In genomic region chr2:127840893-127841292, GRCh38 we compare ENCODE assay signal across 39 cellular contexts.
"Had no signal": no experiment of that assay in that cellular context is flagged by ENCODE, and none has a peak within 500 bp of the region (broad histone marks: within the 10 kb centered on the region; RNA-seq: fewer than 3 reads in every experiment).

No MANE protein-coding gene starts in this region.

- H3K27ac Mint-ChIP-seq: activated naive CD4-positive, alpha-beta T cell treated with anti-CD3 and anti-CD28 coated beads for 36 hours; activated naive CD4-positive, alpha-beta T cell treated with anti-CD3 and anti-CD28 coated beads, Interleukin-2, amount 10 ng/mL, durations not matched to agents 7 days and 5 days; activated naive CD4-positive, alpha-beta T cell treated with anti-CD3 and anti-CD28 coated beads, Interleukin-2, amount 50 U/mL, for 24 hours; activated naive CD4-positive, alpha-beta T cell treated with anti-CD3 and anti-CD28 coated beads, Interleukin-2, amount 50 U/mL, for 72 hours; activated naive CD8-positive, alpha-beta T cell; activated naive CD8-positive, alpha-beta T cell treated with anti-CD3 and anti-CD28 coated beads for 36 hours; activated naive CD8-positive, alpha-beta T cell treated with anti-CD3 and anti-CD28 coated beads, Interleukin-2, amount 10 ng/mL, durations not matched to agents 7 days and 5 days; activated naive CD8-positive, alpha-beta T cell treated with anti-CD3 and anti-CD28 coated beads, Interleukin-2, amount 50 U/mL, for 24 hours; activated T-cell treated with anti-CD3 and anti-CD28 coated beads, Interleukin-2, amount 50 U/mL, for 24 hours; activated T-cell treated with anti-CD3 and anti-CD28 coated beads, Interleukin-2, amount 50 U/mL, for 72 hours; activated T-helper 1 cell treated with anti-CD3 and anti-CD28 coated beads, Interleukin-12 subunit alpha, Interleukin-12 subunit beta, Interleukin-2, Interleukin-4 antibody, amounts not matched to agents 30 ng/mL and 10 ng/mL and 1 ng/mL, durations not matched to agents 14 hours and 24 hours and 36 hours; activated T-helper 17 cell treated with anti-CD3 and anti-CD28 coated beads, Interleukin-2, amount 50 U/mL, for 72 hours; activated T-helper 2 cell treated with anti-CD3 and anti-CD28 coated beads, Interferon-gamma antibody, Interleukin-2, Interleukin-4, amounts not matched to agents 10 μg/mL and 5 μg/mL and 100 μg/mL, durations not matched to agents 14 hours and 24 hours and 36 hours; brain had no signal

- FAIRE-seq: astrocyte, bronchial epithelial cell had no signal

- H3K36me3 ChIP-seq: breast epithelium had no signal

- H3K4me1 ChIP-seq: adrenal gland, ascending aorta, body of pancreas, breast epithelium had no signal

- H3K4me3 ChIP-seq: adrenal gland, ascending aorta, body of pancreas, breast epithelium, cardiac muscle cell had no signal

- H3K4me1 Mint-ChIP-seq: activated naive CD8-positive, alpha-beta T cell treated with anti-CD3 and anti-CD28 coated beads for 36 hours; activated naive CD8-positive, alpha-beta T cell treated with anti-CD3 and anti-CD28 coated beads, Interleukin-2, amount 50 U/mL, for 24 hours; activated T-helper 17 cell treated with anti-CD3 and anti-CD28 coated beads, Interleukin-2, amount 50 U/mL, for 72 hours; brain had no signal

- H3K27ac ChIP-seq: adrenal gland, ascending aorta, body of pancreas, brain microvascular endothelial cell, breast epithelium, cardiac muscle cell had no signal

- H3K9me3 Mint-ChIP-seq: activated naive CD4-positive, alpha-beta T cell treated with anti-CD3 and anti-CD28 coated beads for 36 hours; activated naive CD4-positive, alpha-beta T cell treated with anti-CD3 and anti-CD28 coated beads, Interleukin-2, amount 10 ng/mL, durations not matched to agents 7 days and 5 days; activated naive CD4-positive, alpha-beta T cell treated with anti-CD3 and anti-CD28 coated beads, Interleukin-2, amount 50 U/mL, for 24 hours; activated naive CD4-positive, alpha-beta T cell treated with anti-CD3 and anti-CD28 coated beads, Interleukin-2, amount 50 U/mL, for 72 hours; activated naive CD8-positive, alpha-beta T cell treated with anti-CD3 and anti-CD28 coated beads for 36 hours; activated naive CD8-positive, alpha-beta T cell treated with anti-CD3 and anti-CD28 coated beads, Interleukin-2, amount 10 ng/mL, durations not matched to agents 7 days and 5 days; activated naive CD8-positive, alpha-beta T cell treated with anti-CD3 and anti-CD28 coated beads, Interleukin-2, amount 50 U/mL, for 24 hours; activated T-cell treated with anti-CD3 and anti-CD28 coated beads, Interleukin-2, amount 50 U/mL, for 24 hours; activated T-cell treated with anti-CD3 and anti-CD28 coated beads, Interleukin-2, amount 50 U/mL, for 4 hours; activated T-cell treated with anti-CD3 and anti-CD28 coated beads, Interleukin-2, amount 50 U/mL, for 72 hours; activated T-helper 1 cell treated with anti-CD3 and anti-CD28 coated beads, Interleukin-12 subunit alpha, Interleukin-12 subunit beta, Interleukin-2, Interleukin-4 antibody, amounts not matched to agents 30 ng/mL and 10 ng/mL and 1 ng/mL, durations not matched to agents 14 hours and 24 hours and 36 hours; activated T-helper 17 cell treated with anti-CD3 and anti-CD28 coated beads, Interleukin-2, amount 50 U/mL, for 72 hours; activated T-helper 2 cell treated with anti-CD3 and anti-CD28 coated beads, Interferon-gamma antibody, Interleukin-2, Interleukin-4, amounts not matched to agents 10 μg/mL and 5 μg/mL and 100 μg/mL, durations not matched to agents 14 hours and 24 hours and 36 hours; brain; central memory CD8-positive, alpha-beta T cell had no signal

- H3K9me3 ChIP-seq: adrenal gland, ascending aorta, body of pancreas, breast epithelium had no signal

- H3K4me3 Mint-ChIP-seq: activated naive CD4-positive, alpha-beta T cell treated with anti-CD3 and anti-CD28 coated beads for 36 hours; activated naive CD4-positive, alpha-beta T cell treated with anti-CD3 and anti-CD28 coated beads, Interleukin-2, amount 10 ng/mL, durations not matched to agents 7 days and 5 days; activated naive CD4-positive, alpha-beta T cell treated with anti-CD3 and anti-CD28 coated beads, Interleukin-2, amount 50 U/mL, for 24 hours; activated naive CD8-positive, alpha-beta T cell; activated naive CD8-positive, alpha-beta T cell treated with anti-CD3 and anti-CD28 coated beads for 36 hours; activated naive CD8-positive, alpha-beta T cell treated with anti-CD3 and anti-CD28 coated beads, Interleukin-2, amount 10 ng/mL, durations not matched to agents 7 days and 5 days; activated naive CD8-positive, alpha-beta T cell treated with anti-CD3 and anti-CD28 coated beads, Interleukin-2, amount 50 U/mL, for 24 hours; activated T-cell treated with anti-CD3 and anti-CD28 coated beads, Interleukin-2, amount 50 U/mL, for 24 hours; activated T-cell treated with anti-CD3 and anti-CD28 coated beads, Interleukin-2, amount 50 U/mL, for 4 hours; activated T-cell treated with anti-CD3 and anti-CD28 coated beads, Interleukin-2, amount 50 U/mL, for 72 hours; activated T-helper 1 cell treated with anti-CD3 and anti-CD28 coated beads, Interleukin-12 subunit alpha, Interleukin-12 subunit beta, Interleukin-2, Interleukin-4 antibody, amounts not matched to agents 30 ng/mL and 10 ng/mL and 1 ng/mL, durations not matched to agents 14 hours and 24 hours and 36 hours; activated T-helper 17 cell treated with anti-CD3 and anti-CD28 coated beads, Interleukin-2, amount 50 U/mL, for 72 hours; brain; central memory CD8-positive, alpha-beta T cell had no signal

- H3K27me3 ChIP-seq: adrenal gland, ascending aorta, body of pancreas, brain microvascular endothelial cell, breast epithelium, cardiac muscle cell had no signal

- DNase-seq: activated effector memory CD4-positive, alpha-beta T cell treated with anti-CD3 and anti-CD28 coated beads, Interleukin-2, amount 50 U/mL, for 16 hours; activated effector memory CD4-positive, alpha-beta T cell treated with Interleukin-2 at 50 U/mL for 16 hours; activated gamma-delta T cell; activated gamma-delta T cell treated with Interleukin-2 at 50 U/mL for 16 hours; activated naive CD4-positive, alpha-beta T cell; activated naive CD4-positive, alpha-beta T cell treated with anti-CD3 and anti-CD28 coated beads for 36 hours; activated naive CD4-positive, alpha-beta T cell treated with anti-CD3 and anti-CD28 coated beads, Interleukin-2, amount 10 ng/mL, durations not matched to agents 7 days and 5 days; activated naive CD4-positive, alpha-beta T cell treated with anti-CD3 and anti-CD28 coated beads, Interleukin-2, amount 50 U/mL, for 16 hours; activated naive CD4-positive, alpha-beta T cell treated with Interleukin-2 at 50 U/mL for 16 hours; activated naive CD8-positive, alpha-beta T cell treated with anti-CD3 and anti-CD28 coated beads for 36 hours; activated naive CD8-positive, alpha-beta T cell treated with anti-CD3 and anti-CD28 coated beads, Interleukin-2, amount 10 ng/mL, durations not matched to agents 7 days and 5 days; activated naive CD8-positive, alpha-beta T cell treated with anti-CD3 and anti-CD28 coated beads, Interleukin-2, amount 50 U/mL, for 24 hours; activated T-cell treated with anti-CD3 and anti-CD28 coated beads, Interleukin-2, amount 50 U/mL, for 1 hour; activated T-cell treated with anti-CD3 and anti-CD28 coated beads, Interleukin-2, amount 50 U/mL, for 24 hours; activated T-cell treated with anti-CD3 and anti-CD28 coated beads, Interleukin-2, amount 50 U/mL, for 4 hours; activated T-cell treated with anti-CD3 and anti-CD28 coated beads, Interleukin-2, amount 50 U/mL, for 48 hours; activated T-cell treated with anti-CD3 and anti-CD28 coated beads, Interleukin-2, amount 50 U/mL, for 72 hours; adrenal gland; amniotic stem cell; amygdala; anterior cingulate cortex; body of pancreas; brain microvascular endothelial cell; caudate nucleus; central memory CD4-positive, alpha-beta T cell; cerebellar nuclear complex had no signal

- H3K27me3 Mint-ChIP-seq: activated naive CD4-positive, alpha-beta T cell treated with anti-CD3 and anti-CD28 coated beads, Interleukin-2, amount 50 U/mL, for 24 hours; activated naive CD8-positive, alpha-beta T cell; activated naive CD8-positive, alpha-beta T cell treated with anti-CD3 and anti-CD28 coated beads for 36 hours; activated naive CD8-positive, alpha-beta T cell treated with anti-CD3 and anti-CD28 coated beads, Interleukin-2, amount 10 ng/mL, durations not matched to agents 7 days and 5 days; activated naive CD8-positive, alpha-beta T cell treated with anti-CD3 and anti-CD28 coated beads, Interleukin-2, amount 50 U/mL, for 24 hours; activated T-cell treated with anti-CD3 and anti-CD28 coated beads, Interleukin-2, amount 50 U/mL, for 24 hours; activated T-helper 17 cell treated with anti-CD3 and anti-CD28 coated beads, Interleukin-2, amount 50 U/mL, for 72 hours; brain; central memory CD8-positive, alpha-beta T cell had no signal
